ENCODE assay signal across 24 cellular contexts in the genomic region with DNA sequence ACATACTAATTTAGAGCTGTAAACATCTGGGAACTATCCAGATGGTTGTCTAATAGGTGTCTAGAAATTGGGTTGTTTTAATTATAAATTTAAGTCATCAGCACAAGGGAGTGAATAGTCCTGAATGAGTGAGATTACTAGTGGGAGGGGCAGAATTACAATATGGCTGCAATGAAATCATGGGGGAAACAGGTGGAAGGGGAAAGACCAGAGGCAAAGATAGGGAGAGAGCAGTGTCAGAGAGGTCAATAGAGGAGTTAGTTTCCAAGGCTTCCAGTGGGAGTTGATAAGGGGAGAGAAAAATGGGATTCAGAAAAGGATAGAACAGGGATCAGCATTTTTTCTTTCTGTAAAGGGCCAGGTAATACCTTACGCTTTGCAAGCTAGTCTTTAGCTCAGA. TPM values are rescaled to one million over a fixed set of nuclear protein-coding genes. Genes with fewer than 3 reads are reported as not detected.
DNase-seq lines count a peak whose midpoint lies in the region; ATAC-seq and TF ChIP-seq lines count a peak whose summit lies in the region.
"Had no signal": no experiment of that assay in that cellular context is flagged by ENCODE, and none has a peak within 500 bp of the region (broad histone marks: within the 10 kb centered on the region; RNA-seq: fewer than 3 reads in every experiment).

No MANE protein-coding gene starts in this region.

- ATAC-seq in Panc1 (0 out of 2 replicates have a peak, but pooled peaks have one; percentile 39), GM21717 (IDR thresholded peaks at IDR 0.05; ENCODE audit: unreplicated experiment) (no peak), HG03108 (IDR thresholded peaks at IDR 0.05; ENCODE audit: unreplicated experiment) (no peak)
- ATAC-seq in activated T-helper 17 cell treated with anti-CD3 and anti-CD28 coated beads, Interleukin-2, amount 50 U/mL, for 72 hours (replicated peaks): no peak
- ATAC-seq: GM23338, Right ventricle myocardium inferior had no signal

- TF ChIP-seq CTCF in MCF 10A (IDR thresholded peaks at IDR 0.05; ENCODE audit: unreplicated experiment) (no peak), mammary epithelial cell (conservative IDR thresholded peaks at IDR 0.05 in 1 of 2, IDR thresholded peaks at IDR 0.05 in 1 of 2; ENCODE audit: extremely low read depth in 1 of 2, insufficient read depth in 1 of 2, low read depth in 1 of 2, low read length in 2 of 2) (no peak), Panc1 (IDR thresholded peaks at IDR 0.05) (no peak), neural crest cell (conservative IDR thresholded peaks at IDR 0.05) (no peak)

- H3K4me2 ChIP-seq in mammary epithelial cell (ENCODE audit: insufficient read depth, low read depth, low read length): no peak overlapping the region
- H3K4me2 ChIP-seq: BLaER1 treated with 17β-estradiol and CSF1 and Interleukin-3, amounts not matched to agents 10 nM and 100 nM; GM23338; KMS-11 had no signal

- DNase-seq in MCF 10A (ENCODE audit: unreplicated experiment) (no peak), mammary epithelial cell (no peak), Panc1 (ENCODE audit: low read depth, low spot score) (no peak), neural crest cell (ENCODE audit: low read depth, low spot score) (no peak), UCSD-AML1 (lab: John Stamatoyannopoulos, UW; ENCODE audit: unreplicated experiment) (no peak)
- DNase-seq: Caco-2; CD4-positive, alpha-beta memory T cell; H9; HFFc6; IMR-90; NCI-H1048; NCI-H1417; NCI-H1694 treated with DMSO at 0.1 percent for 48 hours; NCI-H2081; NCI-H2227 treated with DMSO at 0.1 percent for 48 hours; NCI-H526 treated with DMSO at 0.1 percent for 48 hours; SJCRH30 had no signal

- H3K27me3 ChIP-seq in mammary epithelial cell (ENCODE audit: insufficient read depth, low read length) (no peaks in the 10 kb centered on the region), Panc1 (ENCODE audit: control insufficient read depth, insufficient read depth, low read length) (no peaks in the 10 kb centered on the region)
- H3K27me3 ChIP-seq: BLaER1 treated with 17β-estradiol and CSF1 and Interleukin-3, amounts not matched to agents 10 nM and 100 nM; SJCRH30 had no signal

- H3K9me3 Mint-ChIP-seq in MCF 10A (ENCODE audit: unreplicated experiment) (no peaks in the 10 kb centered on the region), neural crest cell (no peaks in the 10 kb centered on the region)
- H3K9me3 Mint-ChIP-seq in activated T-helper 17 cell treated with anti-CD3 and anti-CD28 coated beads, Interleukin-2, amount 50 U/mL, for 72 hours: no peaks in the 10 kb centered on the region
- H3K9me3 Mint-ChIP-seq: CD4-positive, alpha-beta memory T cell; GM23338; H9; HFFc6 had no signal

- POLR2A ChIA-PET in MCF 10A (lab: Yijun Ruan, JAX) (no interaction called here), Panc1 (lab: Charles Lee) (no interaction called here)

- no peaks in the 10 kb centered on the region for H3K9me3 ChIP-seq in mammary epithelial cell (replicated peaks; ENCODE audit: insufficient read depth, low read length)
- no peaks in the 10 kb centered on the region for H3K9me3 ChIP-seq in Panc1 (ENCODE audit: control insufficient read depth, insufficient read depth, low read depth, low read length)
- H3K9me3 ChIP-seq: BLaER1 treated with 17β-estradiol and CSF1 and Interleukin-3, amounts not matched to agents 10 nM and 100 nM; Caco-2; SJCRH30 had no signal

- dilution Hi-C loops in mammary epithelial cell (cut with HindIII; ENCODE audit: low sequenced_read_pairs): no loop called here

- H3K27ac ChIP-seq in mammary epithelial cell (ENCODE audit: insufficient read depth, low read depth, low read length) (no peak overlapping the region), Panc1 (ENCODE audit: low read length) (0 out of 2 replicates have a peak overlapping the region, but pooled peaks have one; percentile 20)
- H3K27ac ChIP-seq: BLaER1 treated with 17β-estradiol and CSF1 and Interleukin-3, amounts not matched to agents 10 nM and 100 nM; KMS-11; SJCRH30 had no signal

- H3K36me3 Mint-ChIP-seq in MCF 10A (ENCODE audit: insufficient read depth, unreplicated experiment): peaks cover 66% of the 10 kb centered on the region
- peaks cover 92% of the 10 kb centered on the region for H3K36me3 Mint-ChIP-seq in activated T-helper 17 cell treated with anti-CD3 and anti-CD28 coated beads, Interleukin-2, amount 50 U/mL, for 72 hours (ENCODE audit: low read depth)
- H3K36me3 Mint-ChIP-seq in neural crest cell (ENCODE audit: low read depth): peaks cover 6% of the 10 kb centered on the region

- H3K4me1 Mint-ChIP-seq in MCF 10A (ENCODE audit: insufficient read depth, unreplicated experiment) (peaks cover 4% of the 10 kb centered on the region), neural crest cell (no peaks in the 10 kb centered on the region)
- H3K4me1 Mint-ChIP-seq in activated T-helper 17 cell treated with anti-CD3 and anti-CD28 coated beads, Interleukin-2, amount 50 U/mL, for 72 hours: peaks cover 5% of the 10 kb centered on the region
- H3K4me1 Mint-ChIP-seq: GM23338, H9 had no signal

- peak overlapping the region; percentile 76 for H3K27ac Mint-ChIP-seq in MCF 10A (ENCODE audit: low read depth, unreplicated experiment)
- H3K27ac Mint-ChIP-seq in activated T-helper 17 cell treated with anti-CD3 and anti-CD28 coated beads, Interleukin-2, amount 50 U/mL, for 72 hours: peak overlapping the region; percentile 0
- H3K27ac Mint-ChIP-seq in neural crest cell (ENCODE audit: unreplicated experiment): no peak overlapping the region
- H3K27ac Mint-ChIP-seq: GM23338, HFFc6 had no signal

- no TSS peak for BruUV-seq in MCF 10A (replicated peaks; lab: Mats Ljungman, UMichigan)
- BruUV-seq in mammary epithelial cell (replicated peaks; lab: Mats Ljungman, UMichigan): no TSS peak
- BruUV-seq in Panc1 (replicated peaks; lab: Mats Ljungman, UMichigan): no TSS peak

- H3K9ac ChIP-seq in mammary epithelial cell (ENCODE audit: insufficient read depth, low read length): no peak overlapping the region
- H3K9ac ChIP-seq: BLaER1 treated with 17β-estradiol and CSF1 and Interleukin-3, amounts not matched to agents 10 nM and 100 nM; KMS-11 had no signal

- no CpG with 5 or more reads among the region's 1 CpG for WGBS in mammary epithelial cell (ENCODE audit: low coverage, missing lambda C conversion rate)

- H3K27me3 Mint-ChIP-seq in MCF 10A (ENCODE audit: insufficient read depth, unreplicated experiment) (no peaks in the 10 kb centered on the region), neural crest cell (ENCODE audit: low read depth) (no peaks in the 10 kb centered on the region)
- H3K27me3 Mint-ChIP-seq in activated T-helper 17 cell treated with anti-CD3 and anti-CD28 coated beads, Interleukin-2, amount 50 U/mL, for 72 hours: no peaks in the 10 kb centered on the region
- H3K27me3 Mint-ChIP-seq: CD4-positive, alpha-beta memory T cell had no signal

- H3K79me2 ChIP-seq in mammary epithelial cell (ENCODE audit: insufficient read depth, low read length): peaks cover 67% of the 10 kb centered on the region

- H3K36me3 ChIP-seq in mammary epithelial cell (ENCODE audit: insufficient read depth, low read length) (peaks cover 21% of the 10 kb centered on the region), Panc1 (ENCODE audit: control insufficient read depth, insufficient read depth, low read length) (peaks cover 16% of the 10 kb centered on the region)

- H3K4me1 ChIP-seq in mammary epithelial cell (ENCODE audit: insufficient read depth, low read length) (no peaks in the 10 kb centered on the region), Panc1 (ENCODE audit: control insufficient read depth, insufficient read depth, low read length) (peaks cover 16% of the 10 kb centered on the region; the same call in 1 of the 2 replicates)
- H3K4me1 ChIP-seq: Caco-2, SJCRH30 had no signal

- intact Hi-C loops in MCF 10A (cut with micrococcal nuclease) (no loop called here), mammary epithelial cell (cut with micrococcal nuclease) (no loop called here), Panc1 (cut with micrococcal nuclease; ENCODE audit: unreplicated experiment) (loop anchor here (10.0 kb wide), 1 partner anchor 266 kb away; the partner anchor contains the start of gene SLC30A5)

- H3K4me3 ChIP-seq in mammary epithelial cell (replicated peaks in 1 of 3; ENCODE audit: insufficient read depth in 1 of 3, low read depth in 2 of 3, low read length in 3 of 3): no peak overlapping the region
- H3K4me3 ChIP-seq in Panc1 (ENCODE audit: low read depth in 2 of 2, low read length in 2 of 2): no peak overlapping the region
- H3K4me3 ChIP-seq: BLaER1 treated with 17β-estradiol and CSF1 and Interleukin-3, amounts not matched to agents 10 nM and 100 nM; GM23338; SJCRH30 had no signal

- in situ Hi-C loops in mammary epithelial cell (cut with MboI; ENCODE audit: low sequenced_read_pairs in 2 of 2) (loop anchor here in 1 of 2 donors (25.0 kb wide), 1 partner anchor 273 kb away; the partner anchor contains the start of gene SLC30A5), Panc1 (cut with HindIII; ENCODE audit: low pct_unique_long_range_greater_than_20kb, low sequenced_read_pairs) (no loop called here)

- H2AFZ ChIP-seq in mammary epithelial cell (ENCODE audit: low read depth, low read length): no peak overlapping the region
- H2AFZ ChIP-seq: GM23338 had no signal

- H3K4me3 Mint-ChIP-seq in MCF 10A (ENCODE audit: unreplicated experiment) (no peak overlapping the region), neural crest cell (peak overlapping the region; percentile 31)
- H3K4me3 Mint-ChIP-seq in activated T-helper 17 cell treated with anti-CD3 and anti-CD28 coated beads, Interleukin-2, amount 50 U/mL, for 72 hours: no peak overlapping the region
- H3K4me3 Mint-ChIP-seq: CD4-positive, alpha-beta memory T cell; GM23338; H9; HFFc6 had no signal

- no peaks in the 10 kb centered on the region for H4K20me1 ChIP-seq in mammary epithelial cell (ENCODE audit: insufficient read depth, low read length)

- CTCF ChIA-PET in MCF 10A (lab: Yijun Ruan, JAX): no interaction called here
- CTCF ChIA-PET in mammary epithelial cell (lab: Charles Lee; ENCODE audit: low non-redundant PET): no interaction called here
- CTCF ChIA-PET in Panc1 (lab: Charles Lee): no interaction called here

RNA-seq across cellular contexts. Expression of gene AK6, which starts 8.9 kb away (rescaled TPM):
- total RNA-seq in MCF 10A (2022) (52.4 and 64.3 TPM in 2 replicates), mammary epithelial cell (10 to 100 TPM; 14.0 to 38.5 TPM), Panc1 (2021; ENCODE audit: unreplicated experiment) (61.3 TPM), neural crest cell (41.1 and 44.1 TPM in 2 replicates)
- polyA plus RNA-seq in mammary epithelial cell: 17.5 TPM
- 5.8 TPM for polyA minus RNA-seq in mammary epithelial cell
- 38.2 TPM for polyA plus RNA-seq in Panc1 (2012; ENCODE audit: insufficient read length)
- 10 to 100 TPM; 52.3 to 76.4 TPM for total RNA-seq in activated T-helper 17 cell treated with anti-CD3 and anti-CD28 coated beads, Interleukin-2, amount 50 U/mL, for 72 hours

RNA-seq across cellular contexts. Expression of gene TAF9, which starts 8.9 kb away (rescaled TPM):
- total RNA-seq in MCF 10A (2022) (116 and 149 TPM in 2 replicates), mammary epithelial cell (100 to 1,000 TPM in 1 of 2 donors, 10 to 100 TPM in 1; 84.0 to 105 TPM), Panc1 (2021; ENCODE audit: unreplicated experiment) (142 TPM), neural crest cell (50.0 and 55.3 TPM in 2 replicates)
- polyA plus RNA-seq in mammary epithelial cell: 121 TPM
- 68.3 TPM for polyA minus RNA-seq in mammary epithelial cell
- 97.8 TPM for polyA plus RNA-seq in Panc1 (2012; ENCODE audit: insufficient read length)
- total RNA-seq in activated T-helper 17 cell treated with anti-CD3 and anti-CD28 coated beads, Interleukin-2, amount 50 U/mL, for 72 hours: 10 to 100 TPM; 60.0 to 89.0 TPM

RNA-seq across cellular contexts. Expression of gene RAD17, which starts 9.2 kb away (rescaled TPM):
- 21.9 and 25.9 TPM in 2 replicates for total RNA-seq in MCF 10A (2022)
- total RNA-seq in mammary epithelial cell: 10 to 100 TPM; 21.5 to 23.3 TPM
- polyA plus RNA-seq in mammary epithelial cell: 8.7 TPM
- 12.4 TPM for polyA minus RNA-seq in mammary epithelial cell
- total RNA-seq in Panc1 (2021; ENCODE audit: unreplicated experiment): 41.7 TPM
- polyA plus RNA-seq in Panc1 (2012; ENCODE audit: insufficient read length): 28.9 TPM
- 10 to 100 TPM; 25.8 to 28.2 TPM for total RNA-seq in activated T-helper 17 cell treated with anti-CD3 and anti-CD28 coated beads, Interleukin-2, amount 50 U/mL, for 72 hours
- 30.1 and 31.9 TPM in 2 replicates for total RNA-seq in neural crest cell

RNA-seq across cellular contexts. Expression of gene CCDC125, which starts 27.8 kb away (rescaled TPM):
- total RNA-seq in MCF 10A (2022) (7.0 and 11.9 TPM in 2 replicates), mammary epithelial cell (1 to 10 TPM; 5.2 to 6.6 TPM), Panc1 (2021; ENCODE audit: unreplicated experiment) (10.4 TPM), neural crest cell (0.56 and 0.68 TPM in 2 replicates)
- 1.9 TPM for polyA plus RNA-seq in mammary epithelial cell
- polyA minus RNA-seq in mammary epithelial cell: 4.2 TPM
- polyA plus RNA-seq in Panc1 (2012; ENCODE audit: insufficient read length): 6.5 TPM
- total RNA-seq in activated T-helper 17 cell treated with anti-CD3 and anti-CD28 coated beads, Interleukin-2, amount 50 U/mL, for 72 hours: 10 to 100 TPM; 12.6 to 17.8 TPM

RNA-seq across cellular contexts. Expression of gene MARVELD2, which starts 54.5 kb away (rescaled TPM):
- 19.4 and 21.8 TPM in 2 replicates for total RNA-seq in MCF 10A (2022)
- total RNA-seq in mammary epithelial cell: 10 to 100 TPM; 35.3 to 52.0 TPM
- polyA plus RNA-seq in mammary epithelial cell: 26.6 TPM
- polyA minus RNA-seq in mammary epithelial cell: 41.7 TPM
- total RNA-seq in Panc1 (2021; ENCODE audit: unreplicated experiment): 17.3 TPM
- 5.5 TPM for polyA plus RNA-seq in Panc1 (2012; ENCODE audit: insufficient read length)
- total RNA-seq in activated T-helper 17 cell treated with anti-CD3 and anti-CD28 coated beads, Interleukin-2, amount 50 U/mL, for 72 hours: under 1 TPM; 0.37 to 0.69 TPM
- 0.36 and 0.68 TPM in 2 replicates for total RNA-seq in neural crest cell
